ENCODE assay signal across 12 cellular contexts in the genomic region with DNA sequence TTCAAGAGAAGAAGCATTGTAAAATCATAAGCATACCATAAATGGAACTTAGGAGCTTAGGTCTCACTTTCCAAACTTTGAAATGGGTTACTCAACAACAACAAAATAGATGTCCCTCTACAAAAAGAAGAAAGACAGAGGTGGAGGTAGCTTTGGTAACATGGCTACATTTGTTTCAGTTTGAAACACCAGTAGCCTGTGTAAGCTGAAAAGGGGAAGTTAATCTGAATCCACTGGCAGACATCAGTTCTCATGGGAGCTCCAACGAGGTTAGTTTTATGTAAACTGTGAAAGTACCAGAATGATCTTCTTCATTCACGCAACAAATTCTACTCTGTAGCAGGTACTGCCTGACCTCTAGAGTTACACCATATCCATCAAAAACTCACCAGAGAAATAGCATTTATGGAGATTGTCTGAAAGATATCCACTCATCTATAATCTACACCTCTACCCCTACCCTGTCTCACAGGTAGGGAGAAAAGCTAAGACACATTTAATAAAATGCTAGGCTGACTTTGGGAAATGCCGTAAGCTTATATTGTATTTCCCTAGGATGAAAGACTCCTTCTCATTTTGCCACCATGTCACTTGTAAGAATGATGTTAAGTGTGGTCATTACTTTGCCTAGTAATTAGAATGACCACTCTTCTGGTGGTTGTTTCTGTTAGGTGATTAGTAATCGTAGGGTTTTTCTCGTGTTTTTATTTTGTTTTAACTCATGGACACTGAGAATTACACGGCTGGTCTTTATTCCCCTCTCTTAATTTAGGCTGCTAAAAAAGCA.
DNase-seq lines count a peak whose midpoint lies in the region; ATAC-seq lines count a peak whose summit lies in the region.
"Had no signal": no experiment of that assay in that cellular context is flagged by ENCODE, and none has a peak within 500 bp of the region (broad histone marks: within the 10 kb centered on the region; RNA-seq: fewer than 3 reads in every experiment).

No MANE protein-coding gene starts in this region.

- no peak for DNase-seq in left lobe of liver (ENCODE audit: low spot score)
- no peak for DNase-seq in NOMO-1 (lab: John Stamatoyannopoulos, UW; ENCODE audit: unreplicated experiment in 2 of 2)
- no peak for DNase-seq in LoVo (ENCODE audit: low spot score)
- DNase-seq in caudate nucleus (lab: John Stamatoyannopoulos, UW) = no peak
- DNase-seq: activated CD8-positive, alpha-beta memory T cell treated with anti-CD3 and anti-CD28 coated beads for 24 hours; hippocampal formation; NCI-H524; right cardiac atrium had no signal

- no peak overlapping the region for H3K27ac ChIP-seq in caudate nucleus (ENCODE audit: low read depth, low read length)
- H3K27ac ChIP-seq: vagina had no signal

- ATAC-seq in GM18907 (IDR thresholded peaks at IDR 0.05; ENCODE audit: unreplicated experiment) (peak; percentile 90), GM21529 (IDR thresholded peaks at IDR 0.05; ENCODE audit: unreplicated experiment) (peak; percentile 95), HG03108 (IDR thresholded peaks at IDR 0.05; ENCODE audit: unreplicated experiment) (peak; percentile 88), left lobe of liver (peak; percentile 47)
- ATAC-seq: right cardiac atrium had no signal
